ENCODE assay signal across 10 cellular contexts in genomic region chr12:51863921-51864700, GRCh38. TPM values are rescaled to one million over a fixed set of nuclear protein-coding genes. Genes with fewer than 3 reads are reported as not detected.
DNase-seq lines count a peak whose midpoint lies in the region; ATAC-seq and TF ChIP-seq lines count a peak whose summit lies in the region.
"Had no signal": no experiment of that assay in that cellular context is flagged by ENCODE, and none has a peak within 500 bp of the region (broad histone marks: within the 10 kb centered on the region; RNA-seq: fewer than 3 reads in every experiment).

No MANE protein-coding gene starts in this region.

- peaks cover 79% of the 10 kb centered on the region for H3K27me3 ChIP-seq in foreskin keratinocyte

- H3K27ac ChIP-seq in foreskin keratinocyte: no peak overlapping the region
- H3K27ac ChIP-seq: HL-60 had no signal

- no peaks in the 10 kb centered on the region for H3K36me3 ChIP-seq in ES-I3 (ENCODE audit: insufficient read depth, low read length)

- peak overlapping the region; percentile 60; the same call in 1 of the 2 replicates for H3K9ac ChIP-seq in ES-I3 (ENCODE audit: low read depth, low read length)

- H3K36me3 Mint-ChIP-seq in T-helper 17 cell (ENCODE audit: low read depth): peaks cover 13% of the 10 kb centered on the region
- no peaks in the 10 kb centered on the region for H3K36me3 Mint-ChIP-seq in progenitor cell of endocrine pancreas (ENCODE audit: insufficient read depth)

- H3K4me3 Mint-ChIP-seq in T-helper 17 cell: peak overlapping the region; percentile 60
- peak overlapping the region; percentile 70 for H3K4me3 Mint-ChIP-seq in progenitor cell of endocrine pancreas (ENCODE audit: low read depth)

- H3K4me1 ChIP-seq in ES-I3 (ENCODE audit: insufficient read depth, low read length) (peaks cover 16% of the 10 kb centered on the region), foreskin keratinocyte (no peaks in the 10 kb centered on the region)

- H3K27ac Mint-ChIP-seq in T-helper 17 cell (no peak overlapping the region), progenitor cell of endocrine pancreas (peak overlapping the region; percentile 79)

- H3K4me1 Mint-ChIP-seq in T-helper 17 cell (peaks cover 16% of the 10 kb centered on the region), progenitor cell of endocrine pancreas (ENCODE audit: low read depth) (peaks cover 17% of the 10 kb centered on the region)

- TF ChIP-seq CTCF in foreskin keratinocyte (conservative IDR thresholded peaks at IDR 0.05) (no peak), progenitor cell of endocrine pancreas (IDR thresholded peaks at IDR 0.05; ENCODE audit: unreplicated experiment) (no peak), GM20000 (IDR thresholded peaks at IDR 0.05; ENCODE audit: extremely low read depth, missing control alignments) (no peak)

- H3K9me3 Mint-ChIP-seq in progenitor cell of endocrine pancreas (ENCODE audit: low read depth): no peaks in the 10 kb centered on the region

- H3K27me3 Mint-ChIP-seq in T-helper 17 cell (peaks cover 69% of the 10 kb centered on the region), progenitor cell of endocrine pancreas (peaks cover 42% of the 10 kb centered on the region)

- H3K9me3 ChIP-seq in ES-I3 (ENCODE audit: control insufficient read depth, insufficient read depth, low read length): no peaks in the 10 kb centered on the region
- H3K9me3 ChIP-seq in T-helper 17 cell (ENCODE audit: control insufficient read depth, low read length, poor library complexity, severe bottlenecking): no peaks in the 10 kb centered on the region

- DNase-seq in T-helper 17 cell (no peak), foreskin keratinocyte (no peak), progenitor cell of endocrine pancreas (ENCODE audit: low spot score, unreplicated experiment) (peak; percentile 67), GM20000 (ENCODE audit: low spot score) (no peak), NCI-H1105 (lab: John Stamatoyannopoulos, UW) (no peak)

- ATAC-seq in T-helper 17 cell (peak; percentile 83), foreskin keratinocyte (peak; percentile 34), HG02852 (IDR thresholded peaks at IDR 0.05; ENCODE audit: unreplicated experiment) (no peak), GM18498 (IDR thresholded peaks at IDR 0.05; ENCODE audit: unreplicated experiment) (no peak)

RNA-seq across cellular contexts. Expression of gene FIGNL2, which starts 15.6 kb away (rescaled TPM):
- total RNA-seq in T-helper 17 cell (under 1 TPM; 0.42 to 0.76 TPM), foreskin keratinocyte (0.03 TPM in 1 of 2 replicates, not detected in the other), progenitor cell of endocrine pancreas (44.5 and 46.7 TPM in 2 replicates)
- polyA plus RNA-seq in foreskin keratinocyte: 0.01 TPM in 1 of 2 replicates, not detected in the other

RNA-seq across cellular contexts. Expression of gene ANKRD33, which starts 23.8 kb away (rescaled TPM):
- total RNA-seq in T-helper 17 cell: not detected
- total RNA-seq in foreskin keratinocyte: not detected in 2 replicates
- polyA plus RNA-seq in foreskin keratinocyte: not detected in 2 replicates
- 0.14 and 0.44 TPM in 2 replicates for total RNA-seq in progenitor cell of endocrine pancreas
- polyA plus RNA-seq: esophagus had no signal

RNA-seq across cellular contexts. Expression of gene ACVRL1, which starts 43.2 kb away (rescaled TPM):
- total RNA-seq in T-helper 17 cell: not detected
- not detected in 2 replicates for total RNA-seq in foreskin keratinocyte
- 0.03 and 0.04 TPM in 2 replicates for polyA plus RNA-seq in foreskin keratinocyte
- total RNA-seq in progenitor cell of endocrine pancreas: 0.18 TPM in 1 of 2 replicates, not detected in the other

Comparison
In these comparisons a context has a peak if more than half of its experiments do, and no peak if none do; other contexts are left out.
1. ATAC-seq: peak in T-helper 17 cell (single experiment) and foreskin keratinocyte (single experiment); none in HG02852 (single experiment) and GM18498 (single experiment).
2. RNA of gene FIGNL2, which starts 15.6 kb away (total RNA-seq): 44.5 to 46.7 TPM in progenitor cell of endocrine pancreas; 0.42 to 0.76 TPM in T-helper 17 cell and 0.03 TPM in foreskin keratinocyte; every median in the first group is over 10 times any median in the second.